In genomic region chr12:48183876-48184548, GRCh38 we compare ENCODE assay signal across 8 cellular contexts. TPM values are rescaled to one million over a fixed set of nuclear protein-coding genes. Genes with fewer than 3 reads are reported as not detected.
DNase-seq lines count a peak whose midpoint lies in the region; ATAC-seq and TF ChIP-seq lines count a peak whose summit lies in the region.

No MANE protein-coding gene starts in this region.

- 2% methylated on average over 61 of the region's 61 CpGs for WGBS in heart right ventricle, 2 donors

- H3K4me3 ChIP-seq in heart right ventricle (peak overlapping the region; percentile 48 to 89 (median 70)), skeletal muscle satellite cell (ENCODE audit: low read length) (peak overlapping the region; percentile 76)

- H3K36me3 ChIP-seq in heart right ventricle, result no peaks in the 10 kb centered on the region
- no peaks in the 10 kb centered on the region for H3K36me3 ChIP-seq in skeletal muscle satellite cell (ENCODE audit: insufficient read depth, low read length)

- peak; percentile 87 for DNase-seq in DMS53 (lab: John Stamatoyannopoulos, UW)
- DNase-seq in DMS53 treated with DMSO at 0.1 percent for 48 hours (lab: John Stamatoyannopoulos, UW; ENCODE audit: unreplicated experiment), result no peak
- DNase-seq in activated CD8-positive, alpha-beta T cell treated with anti-CD3 and anti-CD28 coated beads, Interleukin-2, amount 10 ng/mL, durations not matched to agents 7 days and 5 days, result no peak
- no peak for DNase-seq in heart right ventricle
- DNase-seq in AG20443 (ENCODE audit: low spot score), result no peak

- CTCF ChIA-PET in activated CD8-positive, alpha-beta T cell treated with anti-CD3 and anti-CD28 coated beads, Interleukin-2, amount 10 ng/mL, durations not matched to agents 7 days and 5 days (lab: Charles Lee), result interaction anchor here (1.0 to 5.9 kb wide), 5 partner anchors 13 to 105 kb away, joined by 3 to 79 read pairs (median 11); no protein-coding TSS in a partner anchor

- peaks cover 69% of the 10 kb centered on the region for H3K27me3 Mint-ChIP-seq in activated CD8-positive, alpha-beta T cell treated with anti-CD3 and anti-CD28 coated beads, Interleukin-2, amount 10 ng/mL, durations not matched to agents 7 days and 5 days (ENCODE audit: low read depth)

- peaks cover 0 to 68% (median 51%) of the 10 kb centered on the region in 7 donors for H3K27me3 ChIP-seq in heart right ventricle
- H3K27me3 ChIP-seq in skeletal muscle satellite cell (ENCODE audit: control insufficient read depth, insufficient read depth, low read length), result peaks cover 75% of the 10 kb centered on the region

- peak in 1 of 9 donors; percentile 4 for TF ChIP-seq CTCF in heart right ventricle (IDR thresholded peaks at IDR 0.05)

- peaks cover 13% of the 10 kb centered on the region for H3K4me1 Mint-ChIP-seq in activated CD8-positive, alpha-beta T cell treated with anti-CD3 and anti-CD28 coated beads, Interleukin-2, amount 10 ng/mL, durations not matched to agents 7 days and 5 days (ENCODE audit: low read depth)

- peak overlapping the region in 8 of 10 donors; percentile 29 to 54 (median 50) for H3K27ac ChIP-seq in heart right ventricle

- peak; percentile 18 for ATAC-seq in activated CD8-positive, alpha-beta T cell treated with anti-CD3 and anti-CD28 coated beads, Interleukin-2, amount 10 ng/mL, durations not matched to agents 7 days and 5 days
- peak in 7 of 8 donors; percentile 12 to 51 (median 19) for ATAC-seq in heart right ventricle
- no peak for ATAC-seq in HG02885 (IDR thresholded peaks at IDR 0.05; ENCODE audit: poor library complexity, unreplicated experiment)
- no peak for ATAC-seq in HG02840 (IDR thresholded peaks at IDR 0.05; ENCODE audit: low FRiP score, unreplicated experiment)

- H3K9ac ChIP-seq in skeletal muscle satellite cell (ENCODE audit: low read depth, low read length), result peak overlapping the region; percentile 8

- peak overlapping the region; percentile 91 for H3K4me2 ChIP-seq in skeletal muscle satellite cell (ENCODE audit: low read length)

- intact Hi-C loops in heart right ventricle (cut with DNase I), result loop anchor here in 1 of 10 donors (10.0 kb wide), 1 partner anchor 441 kb away; no protein-coding TSS in a partner anchor

- H3K4me3 Mint-ChIP-seq in activated CD8-positive, alpha-beta T cell treated with anti-CD3 and anti-CD28 coated beads, Interleukin-2, amount 10 ng/mL, durations not matched to agents 7 days and 5 days, result peak overlapping the region; percentile 61

- H3K4me1 ChIP-seq in heart right ventricle (peaks cover 0 to 27% (median 22%) of the 10 kb centered on the region in 9 donors), skeletal muscle satellite cell (ENCODE audit: control insufficient read depth, insufficient read depth, low read length) (peaks cover 5% of the 10 kb centered on the region)

- H3K36me3 Mint-ChIP-seq in activated CD8-positive, alpha-beta T cell treated with anti-CD3 and anti-CD28 coated beads, Interleukin-2, amount 10 ng/mL, durations not matched to agents 7 days and 5 days (ENCODE audit: low read depth), result no peaks in the 10 kb centered on the region

- POLR2A ChIA-PET in activated CD8-positive, alpha-beta T cell treated with anti-CD3 and anti-CD28 coated beads, Interleukin-2, amount 10 ng/mL, durations not matched to agents 7 days and 5 days (lab: Charles Lee), result interaction anchor here (1.1 kb wide), 1 partner anchor 75 kb away, joined by 4 read pairs; no protein-coding TSS in a partner anchor

- H3K27ac Mint-ChIP-seq in activated CD8-positive, alpha-beta T cell treated with anti-CD3 and anti-CD28 coated beads, Interleukin-2, amount 10 ng/mL, durations not matched to agents 7 days and 5 days, result no peak overlapping the region

- no peaks in the 10 kb centered on the region for H3K9me3 Mint-ChIP-seq in activated CD8-positive, alpha-beta T cell treated with anti-CD3 and anti-CD28 coated beads, Interleukin-2, amount 10 ng/mL, durations not matched to agents 7 days and 5 days (ENCODE audit: insufficient read depth)

- H3K9me3 ChIP-seq in heart right ventricle (no peaks in the 10 kb centered on the region), skeletal muscle satellite cell (replicated peaks; ENCODE audit: low read length) (no peaks in the 10 kb centered on the region)

RNA-seq across cellular contexts. Expression of gene CCDC184, which starts 0.6 kb away (rescaled TPM):
- 1 to 10 TPM; 1.4 to 1.5 TPM for total RNA-seq in activated CD8-positive, alpha-beta T cell treated with anti-CD3 and anti-CD28 coated beads, Interleukin-2, amount 10 ng/mL, durations not matched to agents 7 days and 5 days
- total RNA-seq in heart right ventricle, result 1 to 10 TPM in 3 of 10 donors, under 1 TPM in 7; 0.11 to 1.5 (median 0.42) TPM
- polyA plus RNA-seq in heart right ventricle, result 1 to 10 TPM; 1.0 to 1.3 TPM
- total RNA-seq in skeletal muscle satellite cell (2012; rRNA removed), result under 0.01 and 0.22 TPM in 2 replicates

RNA-seq across cellular contexts. Expression of gene OR10AD1, which starts 19.1 kb away (rescaled TPM):
- not detected for total RNA-seq in activated CD8-positive, alpha-beta T cell treated with anti-CD3 and anti-CD28 coated beads, Interleukin-2, amount 10 ng/mL, durations not matched to agents 7 days and 5 days
- total RNA-seq in heart right ventricle, result not detected
- not detected for polyA plus RNA-seq in heart right ventricle
- total RNA-seq in skeletal muscle satellite cell (2012; rRNA removed), result not detected in 2 replicates

RNA-seq across cellular contexts. Expression of gene ASB8, which starts 26.7 kb away (rescaled TPM):
- 10 to 100 TPM; 37.9 to 47.2 TPM for total RNA-seq in activated CD8-positive, alpha-beta T cell treated with anti-CD3 and anti-CD28 coated beads, Interleukin-2, amount 10 ng/mL, durations not matched to agents 7 days and 5 days
- 100 to 1,000 TPM in 1 of 10 donors, 10 to 100 TPM in 9; 73.4 to 103 (median 85.8) TPM for total RNA-seq in heart right ventricle
- 10 to 100 TPM; 24.9 to 28.5 TPM for polyA plus RNA-seq in heart right ventricle
- total RNA-seq in skeletal muscle satellite cell (2012; rRNA removed), result 14.7 and 24.5 TPM in 2 replicates

Comparison
In these comparisons a context has a peak if more than half of its experiments do, and no peak if none do; other contexts are left out.
1. ATAC-seq: peak in activated CD8-positive, alpha-beta T cell treated with anti-CD3 and anti-CD28 coated beads, Interleukin-2, amount 10 ng/mL, durations not matched to agents 7 days and 5 days (single experiment) and heart right ventricle (7 of 8); none in HG02885 (single experiment) and HG02840 (single experiment).